8 cellular contexts compared by ENCODE assay signal in the genomic region with DNA sequence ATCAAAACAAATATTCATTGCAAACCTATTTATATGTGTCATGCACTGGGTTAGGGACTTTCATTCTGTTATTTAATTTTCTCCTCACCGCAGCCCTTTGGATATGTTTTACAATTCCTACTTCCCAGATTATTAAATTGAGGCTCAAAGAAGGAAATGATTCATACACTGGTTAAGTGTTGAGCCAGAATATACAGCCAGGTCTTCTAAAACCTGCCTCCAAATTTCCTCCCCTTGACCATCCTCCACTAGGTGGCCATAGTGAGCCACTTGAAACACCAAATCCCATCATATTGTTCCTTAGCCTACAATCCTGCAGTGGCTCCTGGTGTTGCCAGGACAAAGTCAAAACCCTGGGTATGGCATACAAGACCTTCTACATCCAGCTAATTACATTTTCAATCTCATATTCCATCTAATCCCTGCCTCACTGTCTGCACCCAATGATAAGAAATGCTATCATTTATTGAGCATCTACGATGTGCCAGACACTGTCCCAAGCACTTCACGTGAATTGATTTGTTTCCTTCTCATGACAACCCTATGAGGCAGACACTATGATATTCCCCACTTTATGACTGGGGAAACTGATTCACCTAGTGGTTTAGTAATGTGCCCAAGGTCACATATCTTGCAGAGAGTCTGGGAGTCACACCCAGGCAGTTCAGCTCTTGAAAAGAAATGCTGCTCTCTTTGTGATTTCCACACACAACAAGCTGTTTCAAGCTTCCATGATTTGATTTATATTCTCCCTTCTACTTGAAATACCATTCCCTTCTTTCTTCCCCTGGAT. TPM values are rescaled to one million over a fixed set of nuclear protein-coding genes. Genes with fewer than 3 reads are reported as not detected.
DNase-seq lines count a peak whose midpoint lies in the region; ATAC-seq, FAIRE-seq and TF ChIP-seq lines count a peak whose summit lies in the region.

No MANE protein-coding gene starts in this region.

- peaks cover 16% of the 10 kb centered on the region for H3K9me3 Mint-ChIP-seq in Calu3 (ENCODE audit: low read depth, unreplicated experiment)

- CTCF ChIA-PET in Calu3 (lab: Charles Lee) = interaction anchor here (0.9 to 2.7 kb wide), 6 partner anchors 22 to 155 kb away, joined by 3 to 21 read pairs (median 7); no protein-coding TSS in a partner anchor

- H3K4me1 Mint-ChIP-seq in Calu3 (ENCODE audit: low read depth, unreplicated experiment) = peaks cover 49% of the 10 kb centered on the region

- no peak for ATAC-seq in HG03521 (IDR thresholded peaks at IDR 0.05; ENCODE audit: unreplicated experiment)
- no peak for ATAC-seq in activated CD4-positive, CD25-positive, alpha-beta regulatory T cell treated with anti-CD3 and anti-CD28 coated beads, Interleukin-2, amount 50 U/mL, for 24 hours

- H3K4me1 ChIP-seq in small intestine (ENCODE audit: control insufficient read depth in 2 of 2, insufficient read depth in 1 of 2, low read depth in 1 of 2, low read length in 1 of 2) = peaks cover 0 to 2% of the 10 kb centered on the region in 2 donors

- H3K36me3 Mint-ChIP-seq in Calu3 (ENCODE audit: insufficient read depth, unreplicated experiment) = no peaks in the 10 kb centered on the region

- 40 to 55% (median 43%) methylated on average over 3 of the region's 3 CpGs for WGBS in small intestine, 3 donors

- peak; percentile 79 for DNase-seq in Calu3
- DNase-seq in HT-29 (ENCODE audit: low spot score) = peak; percentile 70
- DNase-seq in SW480 (ENCODE audit: low spot score) = peak; percentile 54
- peak; percentile 92 for DNase-seq in glomerular visceral epithelial cell (ENCODE audit: extremely low spot score)
- DNase-seq in small intestine = peak; percentile 66
- DNase-seq in activated CD8-positive, alpha-beta memory T cell treated with anti-CD3 and anti-CD28 coated beads, Interleukin-2, amount 50 U/mL, for 48 hours = no peak

- peak; percentile 68 for TF ChIP-seq CTCF in Calu3 (IDR thresholded peaks at IDR 0.05; ENCODE audit: unreplicated experiment)

- H3K27ac ChIP-seq in small intestine (ENCODE audit: low read depth in 1 of 2, low read length in 1 of 2) = no peak overlapping the region

- FAIRE-seq in small intestine (lab: Jason Lieb, UNC) = no peak

- intact Hi-C loops in Calu3 (cut with micrococcal nuclease; ENCODE audit: unreplicated experiment) = loop anchor here (1.0 to 10.0 kb wide), 4 partner anchors 67 to 1105 kb away; a partner anchor contains a TSS

- H3K4me3 ChIP-seq in small intestine (ENCODE audit: low read depth in 1 of 2, low read length in 2 of 2) = no peak overlapping the region

- H3K4me3 Mint-ChIP-seq in Calu3 (ENCODE audit: low read depth, unreplicated experiment) = no peak overlapping the region

- no peaks in the 10 kb centered on the region for H3K27me3 Mint-ChIP-seq in Calu3 (ENCODE audit: unreplicated experiment)

- no peaks in the 10 kb centered on the region for H3K27me3 ChIP-seq in small intestine (ENCODE audit: control insufficient read depth in 2 of 2, insufficient read depth in 2 of 2, low read length in 2 of 2)

- no peaks in the 10 kb centered on the region for H3K9me3 ChIP-seq in small intestine (ENCODE audit: control insufficient read depth, low read depth)

- H3K36me3 ChIP-seq in small intestine (ENCODE audit: control insufficient read depth in 2 of 2, insufficient read depth in 2 of 2, low read length in 2 of 2) = no peaks in the 10 kb centered on the region

- H3K27ac Mint-ChIP-seq in Calu3 (ENCODE audit: unreplicated experiment) = peak overlapping the region; percentile 64

- BruUV-seq in Calu3 (replicated peaks; lab: Mats Ljungman, UMichigan) = no TSS peak

RNA-seq across cellular contexts. Expression of a gene that starts 23.6 kb away (rescaled TPM):
- 19.0 and 31.4 TPM in 2 replicates for total RNA-seq in Calu3 (2022)
- total RNA-seq in HT-29 (2014; rRNA removed; shearing (Covaris generic)) = 6.8 and 7.3 TPM in 2 replicates
- polyA plus RNA-seq in small intestine = 1 to 10 TPM in 1 of 3 donors, under 1 TPM in 2; 0.22 to 9.3 (median 0.54) TPM
